Comparison of ENCODE assay signal across 1 cellular context in genomic region chr11:134040386-134041297, GRCh38.
TF ChIP-seq lines count a peak whose summit lies in the region.

No MANE protein-coding gene starts in this region.

TF ChIP-seq in HepG2, 621 proteins besides CTCF, POLR2A, EP300 and RAD21:
- no peak for TF ChIP-seq PHB2 (IDR thresholded peaks at IDR 0.05; ENCODE audit: partially characterized antibody)
- no peak for TF ChIP-seq ZSCAN5A (CRISPR knock-in tag; IDR thresholded peaks at IDR 0.05; ENCODE audit: borderline replicate concordance)
- no peak for TF ChIP-seq SOX13 (IDR thresholded peaks at IDR 0.05)
- no peak for TF ChIP-seq SOX13 (CRISPR knock-in tag; conservative IDR thresholded peaks at IDR 0.05 in 1 of 2, IDR thresholded peaks at IDR 0.05 in 1 of 2)
- no peak for TF ChIP-seq THAP7 (CRISPR knock-in tag; IDR thresholded peaks at IDR 0.05)
- TF ChIP-seq ZSCAN9 (CRISPR knock-in tag; IDR thresholded peaks at IDR 0.05; ENCODE audit: borderline replicate concordance): no peak
- TF ChIP-seq ZNF772 (CRISPR knock-in tag; IDR thresholded peaks at IDR 0.05): no peak
- no peak for TF ChIP-seq RERE (CRISPR knock-in tag; IDR thresholded peaks at IDR 0.05; ENCODE audit: low read depth)
- no peak for TF ChIP-seq SYNCRIP (IDR thresholded peaks at IDR 0.05; ENCODE audit: insufficient read depth, low read depth, low read length)
- TF ChIP-seq ZFP82 (CRISPR knock-in tag; IDR thresholded peaks at IDR 0.05; ENCODE audit: borderline replicate concordance): no peak
- TF ChIP-seq PAF1 (CRISPR knock-in tag; IDR thresholded peaks at IDR 0.05): no peak
- TF ChIP-seq ZNF503 (CRISPR knock-in tag; IDR thresholded peaks at IDR 0.05): no peak
- no peak for TF ChIP-seq HNRNPL (IDR thresholded peaks at IDR 0.05; ENCODE audit: low read depth, low read length)
- no peak for TF ChIP-seq ZFY (CRISPR knock-in tag; IDR thresholded peaks at IDR 0.05)
TF ChIP-seq in HepG2: peak in this region for 0.
